ENCODE assay signal across 1 cellular context in the genomic region with DNA sequence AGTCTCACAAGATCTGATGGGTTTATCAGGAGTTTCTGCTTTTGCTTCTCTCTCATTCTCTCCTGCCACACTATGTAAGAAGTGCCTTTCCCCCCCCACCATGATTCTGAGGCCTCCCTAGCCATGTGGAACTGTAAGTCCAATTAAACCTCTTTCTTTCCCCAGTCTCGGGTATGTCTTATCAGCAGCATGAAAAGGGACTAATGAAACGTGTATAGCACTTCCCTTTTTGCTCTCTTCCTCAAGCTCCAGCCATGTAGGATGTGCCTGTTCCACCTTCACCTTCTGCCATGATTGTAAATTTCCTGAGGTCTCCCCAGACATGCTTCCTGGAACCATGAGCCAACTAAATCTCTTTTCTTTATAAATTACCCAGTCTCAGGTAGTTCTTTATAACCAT.
TF ChIP-seq lines count a peak whose summit lies in the region.

No MANE protein-coding gene starts in this region.

TF ChIP-seq in K562, 482 proteins besides CTCF, POLR2A, EP300 and RAD21 (continued from another document):
- TF ChIP-seq, protein P1, sequence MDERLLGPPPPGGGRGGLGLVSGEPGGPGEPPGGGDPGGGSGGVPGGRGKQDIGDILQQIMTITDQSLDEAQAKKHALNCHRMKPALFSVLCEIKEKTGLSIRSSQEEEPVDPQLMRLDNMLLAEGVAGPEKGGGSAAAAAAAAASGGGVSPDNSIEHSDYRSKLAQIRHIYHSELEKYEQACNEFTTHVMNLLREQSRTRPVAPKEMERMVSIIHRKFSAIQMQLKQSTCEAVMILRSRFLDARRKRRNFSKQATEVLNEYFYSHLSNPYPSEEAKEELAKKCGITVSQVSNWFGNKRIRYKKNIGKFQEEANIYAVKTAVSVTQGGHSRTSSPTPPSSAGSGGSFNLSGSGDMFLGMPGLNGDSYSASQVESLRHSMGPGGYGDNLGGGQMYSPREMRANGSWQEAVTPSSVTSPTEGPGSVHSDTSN (CRISPR knock-in tag; IDR thresholded peaks at IDR 0.05; ENCODE audit: low read depth), result no peak
- TF ChIP-seq, protein P1 (tag; conservative IDR thresholded peaks at IDR 0.05; ENCODE audit: low read depth), result no peak
- TF ChIP-seq POLR3A (IDR thresholded peaks at IDR 0.05; ENCODE audit: borderline replicate concordance, extremely low read depth, insufficient read depth, insufficient read length) (no peak), PHF20 (IDR thresholded peaks at IDR 0.05; ENCODE audit: partially characterized antibody) (no peak), SPI1 (IDR thresholded peaks at IDR 0.05; ENCODE audit: borderline replicate concordance, low read depth, low read length) (peak; percentile 81), MTA1 (IDR thresholded peaks at IDR 0.05; ENCODE audit: borderline replicate concordance) (no peak), U2AF1 (optimal IDR thresholded peaks at IDR 0.05; ENCODE audit: low read depth, low read length) (no peak)
- TF ChIP-seq, protein P2, sequence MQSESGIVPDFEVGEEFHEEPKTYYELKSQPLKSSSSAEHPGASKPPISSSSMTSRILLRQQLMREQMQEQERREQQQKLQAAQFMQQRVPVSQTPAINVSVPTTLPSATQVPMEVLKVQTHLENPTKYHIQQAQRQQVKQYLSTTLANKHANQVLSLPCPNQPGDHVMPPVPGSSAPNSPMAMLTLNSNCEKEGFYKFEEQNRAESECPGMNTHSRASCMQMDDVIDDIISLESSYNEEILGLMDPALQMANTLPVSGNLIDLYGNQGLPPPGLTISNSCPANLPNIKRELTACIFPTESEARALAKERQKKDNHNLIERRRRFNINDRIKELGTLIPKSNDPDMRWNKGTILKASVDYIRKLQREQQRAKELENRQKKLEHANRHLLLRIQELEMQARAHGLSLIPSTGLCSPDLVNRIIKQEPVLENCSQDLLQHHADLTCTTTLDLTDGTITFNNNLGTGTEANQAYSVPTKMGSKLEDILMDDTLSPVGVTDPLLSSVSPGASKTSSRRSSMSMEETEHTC (IDR thresholded peaks at IDR 0.05), result no peak
TF ChIP-seq in K562: peak in this region for 2.
